Comparison of ENCODE assay signal across 8 cellular contexts in the genomic region with DNA sequence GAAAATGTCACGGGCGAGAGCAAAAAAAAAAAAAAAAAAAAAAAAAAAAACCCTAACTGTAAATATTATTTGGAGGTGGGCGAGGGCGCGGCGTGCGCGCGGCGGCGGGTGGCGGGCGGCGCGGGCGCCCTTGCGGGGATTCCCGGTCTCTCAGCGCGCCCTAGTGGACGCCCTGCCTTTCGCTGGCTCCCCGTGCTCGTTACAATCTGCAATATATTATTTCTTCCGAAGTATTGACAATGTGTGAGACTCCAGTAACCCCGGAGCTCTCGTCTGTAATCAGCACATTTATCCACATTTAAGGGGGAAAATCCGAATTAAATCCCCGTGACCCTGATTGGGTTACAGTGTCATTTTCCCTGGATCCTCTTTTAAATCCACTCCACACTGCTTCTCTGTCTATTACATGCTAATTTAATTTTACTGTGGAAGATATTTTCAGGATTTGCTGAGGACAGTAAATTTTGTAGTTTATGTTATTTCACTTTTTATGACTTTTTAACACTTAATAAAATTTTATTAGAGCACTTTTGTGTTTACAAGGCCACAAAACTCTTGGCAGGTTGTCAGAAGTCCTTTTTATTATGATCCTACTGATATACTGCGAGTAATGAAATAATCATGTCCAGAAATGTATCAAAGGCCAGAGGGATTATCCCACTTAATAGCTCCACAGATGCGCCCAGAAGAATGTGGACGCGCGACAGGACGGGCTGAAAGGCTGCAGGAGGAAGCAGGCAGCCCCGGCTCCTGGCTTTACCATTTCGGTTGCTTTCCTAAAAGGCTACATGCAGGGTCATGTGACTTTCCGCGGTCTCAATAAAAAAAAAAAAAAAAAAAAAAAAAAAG.
A peak's percentile ranks its signal among the peaks of the same experiment; 100 is the strongest.
DNase-seq lines count a peak whose midpoint lies in the region; ATAC-seq, FAIRE-seq and TF ChIP-seq lines count a peak whose summit lies in the region.

No MANE protein-coding gene starts in this region.

- TF ChIP-seq CTCF in DND-41 (IDR thresholded peaks at IDR 0.05; ENCODE audit: borderline replicate concordance, extremely low read depth, low read length, poor library complexity, severe bottlenecking), result peak; percentile 12
- TF ChIP-seq CTCF in GM23338 (conservative IDR thresholded peaks at IDR 0.05; ENCODE audit: low read depth in 2 of 2), result peak; percentile 69 to 87
- TF ChIP-seq CTCF in LNCaP clone FGC (IDR thresholded peaks at IDR 0.05; ENCODE audit: control insufficient read depth, extremely low read depth, insufficient read depth), result peak; percentile 76
- peak; percentile 63 for TF ChIP-seq CTCF in cardiac muscle cell (IDR thresholded peaks at IDR 0.05; ENCODE audit: low read depth, low read length)
- TF ChIP-seq CTCF in pancreas (IDR thresholded peaks at IDR 0.05), result peak; percentile 42 to 72 (median 53)

- H2AFZ ChIP-seq in DND-41 (ENCODE audit: low read depth, low read length) (no peak overlapping the region), GM23338 (no peak overlapping the region)

- H3K9me2 ChIP-seq in GM23338 (ENCODE audit: insufficient read depth), result no peaks in the 10 kb centered on the region

- H3K4me3 ChIP-seq in DND-41 (ENCODE audit: low read depth in 1 of 2, low read length in 2 of 2) (no peak overlapping the region), GM23338 (peak overlapping the region; percentile 65), LNCaP clone FGC (ENCODE audit: low read depth, low read length) (peak overlapping the region; percentile 26), cardiac muscle cell (peak overlapping the region; percentile 41), pancreas (peak overlapping the region; percentile 30 to 55 (median 47))

- peaks cover 29% of the 10 kb centered on the region for H3K27me3 Mint-ChIP-seq in GM23338 (ENCODE audit: insufficient read depth, low read depth, poor library complexity)
- H3K27me3 Mint-ChIP-seq in activated naive CD8-positive, alpha-beta T cell treated with anti-CD3 and anti-CD28 coated beads for 36 hours, result peaks cover 78% of the 10 kb centered on the region

- H3K4me2 ChIP-seq in DND-41 (ENCODE audit: insufficient read depth, low read length), result no peak overlapping the region
- H3K4me2 ChIP-seq in GM23338, result peak overlapping the region; percentile 83

- H3K79me2 ChIP-seq in DND-41 (ENCODE audit: insufficient read depth, low read length), result no peaks in the 10 kb centered on the region
- no peaks in the 10 kb centered on the region for H3K79me2 ChIP-seq in GM23338 (replicated peaks; ENCODE audit: insufficient read depth)

- no peaks in the 10 kb centered on the region for H3K27me3 ChIP-seq in DND-41 (ENCODE audit: insufficient read depth, low read length, poor library complexity)
- peaks cover 75% of the 10 kb centered on the region for H3K27me3 ChIP-seq in GM23338 (ENCODE audit: insufficient read depth)
- peaks cover 97% of the 10 kb centered on the region for H3K27me3 ChIP-seq in cardiac muscle cell
- peaks cover 0 to 40% (median 4%) of the 10 kb centered on the region in 4 donors for H3K27me3 ChIP-seq in pancreas

- no peaks in the 10 kb centered on the region for H3F3A ChIP-seq in GM23338 (replicated peaks; ENCODE audit: low read depth)

- ATAC-seq in DND-41 (ENCODE audit: insufficient read depth, low read depth) (no peak), GM23338 (peak; percentile 82), pancreas (peak; percentile 95 to 98 (median 98))

- no peaks in the 10 kb centered on the region for H3K9me3 Mint-ChIP-seq in GM23338
- no peaks in the 10 kb centered on the region for H3K9me3 Mint-ChIP-seq in activated naive CD8-positive, alpha-beta T cell treated with anti-CD3 and anti-CD28 coated beads for 36 hours

- H3K4me3 Mint-ChIP-seq in GM23338, result peak overlapping the region; percentile 71
- H3K4me3 Mint-ChIP-seq in activated naive CD8-positive, alpha-beta T cell treated with anti-CD3 and anti-CD28 coated beads for 36 hours, result peak overlapping the region; percentile 72

- intact Hi-C loops in pancreas (cut with DNase I), result loop anchor here in 1 of 3 donors (5.0 kb wide), 1 partner anchor 511 kb away; a partner anchor contains a TSS

- FAIRE-seq in pancreas (lab: Jason Lieb, UNC), result peak; percentile 17
- FAIRE-seq in urothelium cell line (lab: Jason Lieb, UNC), result no peak

- H3K36me3 ChIP-seq in DND-41 (ENCODE audit: insufficient read depth, low read length), result no peaks in the 10 kb centered on the region
- H3K36me3 ChIP-seq in GM23338 (ENCODE audit: insufficient read depth), result no peaks in the 10 kb centered on the region
- H3K36me3 ChIP-seq in cardiac muscle cell, result no peaks in the 10 kb centered on the region
- H3K36me3 ChIP-seq in pancreas, result no peaks in the 10 kb centered on the region

- DNase-seq in DND-41 (no peak), GM23338 (ENCODE audit: low spot score) (peak; percentile 74), LNCaP clone FGC (ENCODE audit: low read depth) (peak; percentile 28), SK-N-DZ (ENCODE audit: low spot score) (peak; percentile 70), cardiac muscle cell (ENCODE audit: low read depth in 1 of 2, low spot score in 1 of 2) (peak; percentile 66 to 78), pancreas (peak; percentile 39 to 86 (median 62)), urothelium cell line (ENCODE audit: low spot score) (peak; percentile 82)
- peak; percentile 68 for DNase-seq in activated naive CD8-positive, alpha-beta T cell treated with anti-CD3 and anti-CD28 coated beads for 36 hours

- H3K27ac ChIP-seq in DND-41 (ENCODE audit: low read length) (no peak overlapping the region), GM23338 (ENCODE audit: low read depth) (no peak overlapping the region), cardiac muscle cell (no peak overlapping the region), pancreas (no peak overlapping the region)

- 6 to 11% methylated on average over 36 to 39 of the region's 39 CpGs for WGBS in pancreas, 2 donors

- H3K27ac Mint-ChIP-seq in GM23338, result no peak overlapping the region
- no peak overlapping the region for H3K27ac Mint-ChIP-seq in activated naive CD8-positive, alpha-beta T cell treated with anti-CD3 and anti-CD28 coated beads for 36 hours

- H3K36me3 Mint-ChIP-seq in GM23338 (ENCODE audit: low read depth), result no peaks in the 10 kb centered on the region
- no peaks in the 10 kb centered on the region for H3K36me3 Mint-ChIP-seq in activated naive CD8-positive, alpha-beta T cell treated with anti-CD3 and anti-CD28 coated beads for 36 hours

- H3K4me1 ChIP-seq in DND-41 (ENCODE audit: insufficient read depth, low read length) (no peaks in the 10 kb centered on the region), GM23338 (ENCODE audit: insufficient read depth) (peaks cover 25% of the 10 kb centered on the region), cardiac muscle cell (ENCODE audit: low read depth) (no peaks in the 10 kb centered on the region), pancreas (no peaks in the 10 kb centered on the region)

- H3K9ac ChIP-seq in DND-41 (ENCODE audit: low read depth, low read length), result no peak overlapping the region

- H3K4me1 Mint-ChIP-seq in GM23338, result peaks cover 10% of the 10 kb centered on the region; the same call in 2 of the 3 replicates
- H3K4me1 Mint-ChIP-seq in activated naive CD8-positive, alpha-beta T cell treated with anti-CD3 and anti-CD28 coated beads for 36 hours, result peaks cover 2% of the 10 kb centered on the region

- no peaks in the 10 kb centered on the region for H4K20me1 ChIP-seq in DND-41 (ENCODE audit: insufficient read depth, low read length)
- no peaks in the 10 kb centered on the region for H4K20me1 ChIP-seq in GM23338 (replicated peaks; ENCODE audit: insufficient read depth)

- H3K9me3 ChIP-seq in DND-41 (ENCODE audit: insufficient read depth, low read length, severe bottlenecking) (no peaks in the 10 kb centered on the region), cardiac muscle cell (ENCODE audit: low read depth) (no peaks in the 10 kb centered on the region), pancreas (no peaks in the 10 kb centered on the region)

TF ChIP-seq in GM23338, 12 proteins besides CTCF, POLR2A, EP300 and RAD21:
- TF ChIP-seq POLR2AphosphoS5 (IDR thresholded peaks at IDR 0.05; ENCODE audit: low read depth) (no peak), EZH2 (IDR thresholded peaks at IDR 0.05; ENCODE audit: low read depth, unreplicated experiment) (peak; percentile 77), STAT1 (IDR thresholded peaks at IDR 0.05; ENCODE audit: unreplicated experiment) (no peak)
TF ChIP-seq in GM23338: peak in this region for 1.

Comparison
In these comparisons a context has a peak if more than half of its experiments do, and no peak if none do; other contexts are left out.
1. H3K4me3 ChIP-seq: peak in GM23338 (single experiment), LNCaP clone FGC (single experiment), cardiac muscle cell (single experiment) and pancreas (4 of 4); none in DND-41 (0 of 2).
2. CTCF ChIP-seq: peak in every context shown above with its lines; median percentile 78 in GM23338; 76 in LNCaP clone FGC; 63 in cardiac muscle cell; 53 in pancreas; 12 in DND-41.